In the genomic region with DNA sequence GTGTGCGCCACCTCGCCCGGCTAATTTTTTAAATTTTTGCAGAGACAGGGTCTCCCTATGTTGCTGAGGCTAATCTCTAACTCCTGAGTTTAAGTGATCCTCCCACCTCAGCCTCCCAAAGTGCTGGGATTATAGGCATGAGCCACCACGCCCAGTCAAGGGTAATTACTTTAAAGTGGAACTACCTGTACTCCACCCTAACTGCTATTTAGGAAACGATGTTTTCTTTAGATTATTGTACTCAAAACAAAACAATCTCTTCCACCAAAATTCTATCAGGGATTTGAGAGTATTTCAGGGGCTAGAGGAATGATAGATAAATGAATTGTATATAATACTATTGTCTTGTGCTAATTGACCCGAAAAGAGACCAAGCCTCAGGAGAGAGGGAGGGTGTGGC, we compare ENCODE assay signal across 23 cellular contexts. TPM values are rescaled to one million over a fixed set of nuclear protein-coding genes. Genes with fewer than 3 reads are reported as not detected.
DNase-seq lines count a peak whose midpoint lies in the region; ATAC-seq and TF ChIP-seq lines count a peak whose summit lies in the region.
"Had no signal": no experiment of that assay in that cellular context is flagged by ENCODE, and none has a peak within 500 bp of the region (broad histone marks: within the 10 kb centered on the region; RNA-seq: fewer than 3 reads in every experiment).

No MANE protein-coding gene starts in this region.

- H3K4me1 ChIP-seq in mucosa of descending colon (ENCODE audit: low read depth), result peaks cover 9% of the 10 kb centered on the region
- H3K4me1 ChIP-seq: SJCRH30 had no signal

- peaks cover 23% of the 10 kb centered on the region for H3K4me1 Mint-ChIP-seq in activated T-cell treated with anti-CD3 and anti-CD28 coated beads, Interleukin-2, amount 50 U/mL, for 24 hours (ENCODE audit: low read depth)
- peaks cover 17% of the 10 kb centered on the region for H3K4me1 Mint-ChIP-seq in activated T-cell treated with anti-CD3 and anti-CD28 coated beads, Interleukin-2, amount 50 U/mL, for 72 hours (ENCODE audit: low read depth)
- H3K4me1 Mint-ChIP-seq in stimulated activated effector memory CD8-positive, alpha-beta T cell treated with anti-CD3 and anti-CD28 coated beads, Interleukin-12 subunit alpha, Interleukin-12 subunit beta, amount 100 ng/mL, for 72 hours, result peaks cover 21% of the 10 kb centered on the region

- no peaks in the 10 kb centered on the region for H3K36me3 ChIP-seq in mucosa of descending colon (ENCODE audit: low read depth)
- H3K36me3 ChIP-seq: SJCRH30 had no signal

- intact Hi-C loops in mucosa of descending colon (cut with DNase I, micrococcal nuclease), result no loop called here

- H3K4me3 Mint-ChIP-seq in activated T-cell treated with anti-CD3 and anti-CD28 coated beads, Interleukin-2, amount 50 U/mL, for 24 hours, result no peak overlapping the region
- H3K4me3 Mint-ChIP-seq in activated T-cell treated with anti-CD3 and anti-CD28 coated beads, Interleukin-2, amount 50 U/mL, for 72 hours, result no peak overlapping the region
- no peak overlapping the region for H3K4me3 Mint-ChIP-seq in stimulated activated effector memory CD8-positive, alpha-beta T cell treated with anti-CD3 and anti-CD28 coated beads, Interleukin-12 subunit alpha, Interleukin-12 subunit beta, amount 100 ng/mL, for 72 hours

- ATAC-seq in activated T-cell treated with anti-CD3 and anti-CD28 coated beads, Interleukin-2, amount 50 U/mL, for 72 hours (replicated peaks in 1 of 2), result no peak
- ATAC-seq in mucosa of descending colon, result peak; percentile 46
- no peak for ATAC-seq in stimulated activated effector memory CD8-positive, alpha-beta T cell treated with anti-CD3 and anti-CD28 coated beads, Interleukin-12 subunit alpha, Interleukin-12 subunit beta, amount 100 ng/mL, for 72 hours
- no peak for ATAC-seq in HG02610 (IDR thresholded peaks at IDR 0.05; ENCODE audit: unreplicated experiment)
- ATAC-seq: HepG2 had no signal

- no peak for DNase-seq in activated T-cell treated with anti-CD3 and anti-CD28 coated beads, Interleukin-2, amount 50 U/mL, for 24 hours
- no peak for DNase-seq in activated T-cell treated with anti-CD3 and anti-CD28 coated beads, Interleukin-2, amount 50 U/mL, for 72 hours
- DNase-seq in OCI-M1 (lab: John Stamatoyannopoulos, UW) (peak; percentile 32), mucosa of descending colon (peak in 1 of 3 donors; percentile 25), substantia nigra (lab: John Stamatoyannopoulos, UW) (no peak), NCI-H1092 (lab: John Stamatoyannopoulos, UW) (no peak)
- no peak for DNase-seq in stimulated activated effector memory CD8-positive, alpha-beta T cell treated with anti-CD3 and anti-CD28 coated beads, Interleukin-12 subunit alpha, Interleukin-12 subunit beta, amount 100 ng/mL, for 72 hours (ENCODE audit: low spot score in 2 of 2)
- DNase-seq: AML-193, DMS79, H7, KBM-7, NCI-H1092 treated with DMSO at 0.1 percent for 48 hours, NCI-H2029 treated with DMSO at 0.1 percent for 48 hours, NCI-H226, NCI-H510A treated with DMSO at 0.1 percent for 48 hours, NCI-H774, SJCRH30 had no signal

- H3K4me3 ChIP-seq in mucosa of descending colon, result no peak overlapping the region
- H3K4me3 ChIP-seq: SJCRH30 had no signal

- H3K27ac Mint-ChIP-seq in activated T-cell treated with anti-CD3 and anti-CD28 coated beads, Interleukin-2, amount 50 U/mL, for 24 hours, result peak overlapping the region; percentile 42
- H3K27ac Mint-ChIP-seq in activated T-cell treated with anti-CD3 and anti-CD28 coated beads, Interleukin-2, amount 50 U/mL, for 72 hours, result no peak overlapping the region
- peak overlapping the region; percentile 50 for H3K27ac Mint-ChIP-seq in stimulated activated effector memory CD8-positive, alpha-beta T cell treated with anti-CD3 and anti-CD28 coated beads, Interleukin-12 subunit alpha, Interleukin-12 subunit beta, amount 100 ng/mL, for 72 hours

- no peaks in the 10 kb centered on the region for H3K9me3 ChIP-seq in mucosa of descending colon
- H3K9me3 ChIP-seq: SJCRH30 had no signal

- no peak for TF ChIP-seq CTCF in mucosa of descending colon (IDR thresholded peaks at IDR 0.05)

- H3K36me3 Mint-ChIP-seq in activated T-cell treated with anti-CD3 and anti-CD28 coated beads, Interleukin-2, amount 50 U/mL, for 24 hours (ENCODE audit: low read depth), result no peaks in the 10 kb centered on the region
- no peaks in the 10 kb centered on the region for H3K36me3 Mint-ChIP-seq in activated T-cell treated with anti-CD3 and anti-CD28 coated beads, Interleukin-2, amount 50 U/mL, for 72 hours (ENCODE audit: insufficient read depth in 2 of 2)
- H3K36me3 Mint-ChIP-seq in stimulated activated effector memory CD8-positive, alpha-beta T cell treated with anti-CD3 and anti-CD28 coated beads, Interleukin-12 subunit alpha, Interleukin-12 subunit beta, amount 100 ng/mL, for 72 hours, result no peaks in the 10 kb centered on the region

- no peak overlapping the region for H3K27ac ChIP-seq in substantia nigra (ENCODE audit: low read depth, low read length, poor library complexity, severe bottlenecking)
- H3K27ac ChIP-seq: C4-2B, HL-60, SJCRH30 had no signal

- H3K27me3 Mint-ChIP-seq in activated T-cell treated with anti-CD3 and anti-CD28 coated beads, Interleukin-2, amount 50 U/mL, for 24 hours, result no peaks in the 10 kb centered on the region
- no peaks in the 10 kb centered on the region for H3K27me3 Mint-ChIP-seq in activated T-cell treated with anti-CD3 and anti-CD28 coated beads, Interleukin-2, amount 50 U/mL, for 72 hours (ENCODE audit: low read depth)

- no peaks in the 10 kb centered on the region for H3K9me3 Mint-ChIP-seq in activated T-cell treated with anti-CD3 and anti-CD28 coated beads, Interleukin-2, amount 50 U/mL, for 24 hours
- no peaks in the 10 kb centered on the region for H3K9me3 Mint-ChIP-seq in activated T-cell treated with anti-CD3 and anti-CD28 coated beads, Interleukin-2, amount 50 U/mL, for 72 hours
- H3K9me3 Mint-ChIP-seq in stimulated activated effector memory CD8-positive, alpha-beta T cell treated with anti-CD3 and anti-CD28 coated beads, Interleukin-12 subunit alpha, Interleukin-12 subunit beta, amount 100 ng/mL, for 72 hours, result no peaks in the 10 kb centered on the region

RNA-seq across cellular contexts. Expression of a gene that starts 9.6 kb away (rescaled TPM):
- total RNA-seq in activated T-cell treated with anti-CD3 and anti-CD28 coated beads, Interleukin-2, amount 50 U/mL, for 72 hours, result 100 to 1,000 TPM; 102 to 104 TPM
- 1 to 10 TPM; 5.6 to 9.8 (median 7.3) TPM for total RNA-seq in mucosa of descending colon
- total RNA-seq: A172, HepG2, SJCRH30 had no signal

RNA-seq across cellular contexts. Expression of a gene that starts 12.9 kb away (rescaled TPM):
- total RNA-seq in activated T-cell treated with anti-CD3 and anti-CD28 coated beads, Interleukin-2, amount 50 U/mL, for 72 hours, result under 1 TPM in 1 of 2 donors, not detected in 1; 0.26 TPM
- not detected for total RNA-seq in mucosa of descending colon
- total RNA-seq: A172, H7, HepG2, HT-29, SJCRH30 had no signal

RNA-seq across cellular contexts. Expression of a gene that starts 57.7 kb away (rescaled TPM):
- total RNA-seq in activated T-cell treated with anti-CD3 and anti-CD28 coated beads, Interleukin-2, amount 50 U/mL, for 72 hours, result 10 to 100 TPM; 12.6 to 13.0 TPM
- total RNA-seq in mucosa of descending colon, result 10 to 100 TPM; 10.7 to 20.6 (median 17.9) TPM

Comparison
In these comparisons a context has a peak if more than half of its experiments do, and no peak if none do; other contexts are left out.
1. RNA of a gene that starts 9.6 kb away (total RNA-seq): 102 to 104 TPM in activated T-cell treated with anti-CD3 and anti-CD28 coated beads, Interleukin-2, amount 50 U/mL, for 72 hours; 5.6 to 9.8 TPM in mucosa of descending colon; every median in the first group is over 4 times any median in the second.